ENCODE assay signal across 7 cellular contexts in the genomic region with DNA sequence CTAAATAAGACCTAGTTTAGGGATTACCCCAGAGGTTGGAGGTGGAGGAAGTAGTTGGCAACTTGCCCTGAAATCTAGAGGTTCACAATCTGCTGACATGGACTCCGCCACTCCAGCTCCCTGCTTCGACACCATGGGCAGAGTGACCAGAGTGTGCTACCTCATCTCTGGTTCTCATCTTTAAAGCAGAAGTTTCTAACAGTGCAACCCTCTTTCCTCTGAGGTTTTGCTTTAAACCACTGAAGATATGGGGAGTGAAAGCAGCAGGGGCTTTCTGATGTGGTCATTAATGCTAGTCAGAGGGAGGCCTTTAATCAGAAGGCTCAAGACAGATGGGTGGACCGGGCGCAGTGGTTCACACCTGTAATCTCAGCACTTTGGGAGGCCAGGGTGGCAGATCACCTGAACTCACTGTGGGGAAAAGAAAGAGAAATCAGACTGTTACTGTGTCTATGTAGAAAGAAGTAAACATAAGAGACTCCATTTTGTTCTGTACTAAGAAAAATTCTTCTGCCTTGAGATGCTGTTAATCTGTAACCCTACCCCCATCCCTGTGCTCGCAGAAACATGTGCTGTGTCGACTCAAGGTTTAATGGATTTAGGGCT.
DNase-seq lines count a peak whose midpoint lies in the region; ATAC-seq and TF ChIP-seq lines count a peak whose summit lies in the region.
"Not testable (repeated sequence)": the region's sequence is repeated elsewhere in the genome, so short reads cannot be mapped to it uniquely, and the experiment has no call there.

No MANE protein-coding gene starts in this region.

- H3K27me3 Mint-ChIP-seq in activated CD4-positive, alpha-beta T cell treated with anti-CD3 and anti-CD28 coated beads for 36 hours; natural killer cell treated with Interleukin-12 subunit alpha and Interleukin-12 subunit beta and Interleukin-15 and Interleukin-18, amount 100 ng/mL, for 72 hours: not testable (repeated sequence)

- peak; percentile 90 for DNase-seq in MM.1S
- peak; percentile 59 for DNase-seq in activated CD4-positive, alpha-beta T cell treated with anti-CD3 and anti-CD28 coated beads for 36 hours
- DNase-seq in colonic mucosa; natural killer cell treated with Interleukin-12 subunit alpha and Interleukin-12 subunit beta and Interleukin-15 and Interleukin-18, amount 100 ng/mL, for 72 hours (ENCODE audit: low spot score): not testable (repeated sequence)

- peaks cover 88% of the 10 kb centered on the region for H3K4me1 Mint-ChIP-seq in activated CD4-positive, alpha-beta T cell treated with anti-CD3 and anti-CD28 coated beads for 36 hours
- H3K4me1 Mint-ChIP-seq in natural killer cell treated with Interleukin-12 subunit alpha and Interleukin-12 subunit beta and Interleukin-15 and Interleukin-18, amount 100 ng/mL, for 72 hours (ENCODE audit: low read depth in 2 of 2) = peaks cover 19 to 41% of the 10 kb centered on the region in 2 donors

- POLR2A ChIA-PET in activated CD4-positive, alpha-beta T cell treated with anti-CD3 and anti-CD28 coated beads for 36 hours (lab: Charles Lee) = interaction anchor here (0.6 kb wide), 1 partner anchor 59 kb away, joined by 3 read pairs; no protein-coding TSS in a partner anchor

- ATAC-seq in GM18520 (IDR thresholded peaks at IDR 0.05; ENCODE audit: unreplicated experiment) (peak; percentile 78), GM21576 (IDR thresholded peaks at IDR 0.05; ENCODE audit: unreplicated experiment) (peak; percentile 48), HG03097 (IDR thresholded peaks at IDR 0.05; ENCODE audit: low FRiP score, unreplicated experiment) (peak; percentile 55)
- peak; percentile 50 for ATAC-seq in activated CD4-positive, alpha-beta T cell treated with anti-CD3 and anti-CD28 coated beads for 36 hours
- peak; percentile 72 to 76 for ATAC-seq in natural killer cell treated with Interleukin-12 subunit alpha and Interleukin-12 subunit beta and Interleukin-15 and Interleukin-18, amount 100 ng/mL, for 72 hours

- H3K27me3 ChIP-seq in MM.1S (replicated peaks; ENCODE audit: insufficient read depth, low read length); colonic mucosa: not testable (repeated sequence)

- H4K20me1 ChIP-seq in MM.1S (ENCODE audit: insufficient read depth, low read length) = not testable (repeated sequence)

- H3K27ac Mint-ChIP-seq in activated CD4-positive, alpha-beta T cell treated with anti-CD3 and anti-CD28 coated beads for 36 hours = peak overlapping the region; percentile 88
- H3K27ac Mint-ChIP-seq in natural killer cell treated with Interleukin-12 subunit alpha and Interleukin-12 subunit beta and Interleukin-15 and Interleukin-18, amount 100 ng/mL, for 72 hours = peak overlapping the region; percentile 18 to 63

- H3K4me3 ChIP-seq in MM.1S (ENCODE audit: low read length); colonic mucosa: not testable (repeated sequence)

- not testable (repeated sequence) for H3K9me3 Mint-ChIP-seq in activated CD4-positive, alpha-beta T cell treated with anti-CD3 and anti-CD28 coated beads for 36 hours (ENCODE audit: low read depth); natural killer cell treated with Interleukin-12 subunit alpha and Interleukin-12 subunit beta and Interleukin-15 and Interleukin-18, amount 100 ng/mL, for 72 hours

- peak overlapping the region; percentile 59 for H3K4me3 Mint-ChIP-seq in activated CD4-positive, alpha-beta T cell treated with anti-CD3 and anti-CD28 coated beads for 36 hours
- H3K4me3 Mint-ChIP-seq in natural killer cell treated with Interleukin-12 subunit alpha and Interleukin-12 subunit beta and Interleukin-15 and Interleukin-18, amount 100 ng/mL, for 72 hours = peak overlapping the region; percentile 7

- H3K9ac ChIP-seq in MM.1S (ENCODE audit: low read length); colonic mucosa (ENCODE audit: low read depth in 2 of 2, low read length in 2 of 2): not testable (repeated sequence)

- H3K79me2 ChIP-seq in MM.1S (ENCODE audit: low read length) = not testable (repeated sequence)

- H3F3A ChIP-seq in MM.1S (ENCODE audit: insufficient read depth, low read length) = peaks cover 49% of the 10 kb centered on the region

- not testable (repeated sequence) for H3K9me2 ChIP-seq in MM.1S (replicated peaks; ENCODE audit: insufficient read depth, low read length)

- H2AFZ ChIP-seq in MM.1S (ENCODE audit: low read length) = 0 out of 2 replicates have a peak overlapping the region, but pooled peaks have one; percentile 50

- not testable (repeated sequence) for TF ChIP-seq CTCF in MM.1S (IDR thresholded peaks at IDR 0.05; ENCODE audit: low read length); colonic mucosa (IDR thresholded peaks at IDR 0.05)

- intact Hi-C loops in activated CD4-positive, alpha-beta T cell treated with anti-CD3 and anti-CD28 coated beads for 36 hours (cut with DNase I, micrococcal nuclease) = loop anchor here in 1 of 2 experiments (1.0 kb wide), 1 partner anchor 8 kb away; no protein-coding TSS in a partner anchor
- intact Hi-C loops in colonic mucosa (cut with DNase I) = not testable (repeated sequence)

- CTCF ChIA-PET in activated CD4-positive, alpha-beta T cell treated with anti-CD3 and anti-CD28 coated beads for 36 hours (lab: Charles Lee) = interaction anchor here (0.6 to 0.9 kb wide), 2 partner anchors 9 kb away, joined by 3 read pairs; no protein-coding TSS in a partner anchor

- H3K36me3 ChIP-seq in MM.1S (replicated peaks; ENCODE audit: insufficient read depth, low read length); colonic mucosa: not testable (repeated sequence)

- peak overlapping the region; percentile 7; the same call in 1 of the 2 replicates for H3K4me2 ChIP-seq in MM.1S (ENCODE audit: low read depth, low read length)

- H3K9me3 ChIP-seq in MM.1S (replicated peaks; ENCODE audit: insufficient read depth, low read length); colonic mucosa: not testable (repeated sequence)

- H3K27ac ChIP-seq in MM.1S (ENCODE audit: low read length) = peak overlapping the region; percentile 86
- peak overlapping the region; percentile 37 for H3K27ac ChIP-seq in colonic mucosa

- not testable (repeated sequence) for H3K36me3 Mint-ChIP-seq in activated CD4-positive, alpha-beta T cell treated with anti-CD3 and anti-CD28 coated beads for 36 hours (ENCODE audit: low read depth); natural killer cell treated with Interleukin-12 subunit alpha and Interleukin-12 subunit beta and Interleukin-15 and Interleukin-18, amount 100 ng/mL, for 72 hours

- peaks cover 62% of the 10 kb centered on the region for H3K4me1 ChIP-seq in MM.1S (ENCODE audit: low read length)
- not testable (repeated sequence) for H3K4me1 ChIP-seq in colonic mucosa
